In genomic region chr11:132742929-132743328, GRCh38 we compare ENCODE assay signal across 22 cellular contexts.
"Had no signal": no experiment of that assay in that cellular context is flagged by ENCODE, and none has a peak within 500 bp of the region (broad histone marks: within the 10 kb centered on the region; RNA-seq: fewer than 3 reads in every experiment).

No MANE protein-coding gene starts in this region.

- ATAC-seq: esophagus mucosa; gastrocnemius medialis; left lobe of liver; mucosa of descending colon; naive thymus-derived CD8-positive, alpha-beta T cell; stimulated activated naive B cell treated with anti-CD40 and anti-IgM and Interleukin-4, amounts not matched to agents 10 μg/mL and 1 μg/mL and 100 μg/mL, for 72 hours; stimulated activated naive CD8-positive, alpha-beta T cell treated with anti-CD3 and anti-CD28 coated beads, Interleukin-15, amount 100 ng/mL, for 72 hours; upper lobe of right lung had no signal

- H3K27me3 Mint-ChIP-seq: stimulated activated naive B cell treated with anti-CD40 and anti-IgM and Interleukin-4, amounts not matched to agents 10 μg/mL and 1 μg/mL and 100 μg/mL, for 72 hours; stimulated activated naive CD8-positive, alpha-beta T cell treated with anti-CD3 and anti-CD28 coated beads, Interleukin-15, amount 100 ng/mL, for 72 hours had no signal

- H3K27me3 ChIP-seq: gastrocnemius medialis, neutrophil, sigmoid colon, testis, tibial nerve, upper lobe of right lung, vagina had no signal

- H3K9me3 Mint-ChIP-seq: stimulated activated naive CD8-positive, alpha-beta T cell treated with anti-CD3 and anti-CD28 coated beads, Interleukin-15, amount 100 ng/mL, for 72 hours had no signal

- H3K4me1 ChIP-seq: gastrocnemius medialis, sigmoid colon, testis, tibial nerve, upper lobe of right lung, vagina had no signal

- H3K36me3 ChIP-seq: gastrocnemius medialis, neutrophil, sigmoid colon, tibial nerve, upper lobe of right lung, vagina had no signal

- H3K27ac Mint-ChIP-seq: naive thymus-derived CD8-positive, alpha-beta T cell; stimulated activated naive B cell treated with anti-CD40 and anti-IgM and Interleukin-4, amounts not matched to agents 10 μg/mL and 1 μg/mL and 100 μg/mL, for 72 hours; stimulated activated naive CD8-positive, alpha-beta T cell treated with anti-CD3 and anti-CD28 coated beads, Interleukin-15, amount 100 ng/mL, for 72 hours had no signal

- H3K4me3 Mint-ChIP-seq: naive thymus-derived CD8-positive, alpha-beta T cell; stimulated activated naive B cell treated with anti-CD40 and anti-IgM and Interleukin-4, amounts not matched to agents 10 μg/mL and 1 μg/mL and 100 μg/mL, for 72 hours; stimulated activated naive CD8-positive, alpha-beta T cell treated with anti-CD3 and anti-CD28 coated beads, Interleukin-15, amount 100 ng/mL, for 72 hours had no signal

- DNase-seq: effector memory CD4-positive, alpha-beta T cell; gastrocnemius medialis; glutamatergic neuron; islet precursor cell; mammary epithelial cell; mucosa of descending colon; naive thymus-derived CD8-positive, alpha-beta T cell; posterior cingulate gyrus; sigmoid colon; stimulated activated CD4-positive, alpha-beta T cell treated with anti-CD3 and anti-CD28 coated beads, Interleukin-2, amount 100 ng/mL, for 24 hours; stimulated activated CD4-positive, alpha-beta T cell treated with anti-CD3 and anti-CD28 coated beads, Interleukin-4, amount 100 ng/mL, for 4 hours; stimulated activated naive B cell treated with anti-CD40 and anti-IgM and Interleukin-4, amounts not matched to agents 10 μg/mL and 1 μg/mL and 100 μg/mL, for 72 hours; stimulated activated naive CD8-positive, alpha-beta T cell treated with anti-CD3 and anti-CD28 coated beads, Interleukin-15, amount 100 ng/mL, for 72 hours; testis; upper lobe of right lung had no signal

- H3K27ac ChIP-seq: gastrocnemius medialis, neutrophil, sigmoid colon, skin epidermis, testis, tibial nerve, upper lobe of right lung, vagina had no signal

- H3K9me3 ChIP-seq: gastrocnemius medialis, neutrophil, sigmoid colon, testis, tibial nerve, upper lobe of right lung, vagina had no signal

- H3K4me1 Mint-ChIP-seq: naive thymus-derived CD8-positive, alpha-beta T cell; stimulated activated naive B cell treated with anti-CD40 and anti-IgM and Interleukin-4, amounts not matched to agents 10 μg/mL and 1 μg/mL and 100 μg/mL, for 72 hours; stimulated activated naive CD8-positive, alpha-beta T cell treated with anti-CD3 and anti-CD28 coated beads, Interleukin-15, amount 100 ng/mL, for 72 hours had no signal

- FAIRE-seq: endometrium had no signal

- H3K4me3 ChIP-seq: gastrocnemius medialis, mucosa of descending colon, sigmoid colon, skin epidermis, testis, tibial nerve, upper lobe of right lung, vagina had no signal

- H3K36me3 Mint-ChIP-seq: naive thymus-derived CD8-positive, alpha-beta T cell; stimulated activated naive B cell treated with anti-CD40 and anti-IgM and Interleukin-4, amounts not matched to agents 10 μg/mL and 1 μg/mL and 100 μg/mL, for 72 hours had no signal
